In the genomic region with DNA sequence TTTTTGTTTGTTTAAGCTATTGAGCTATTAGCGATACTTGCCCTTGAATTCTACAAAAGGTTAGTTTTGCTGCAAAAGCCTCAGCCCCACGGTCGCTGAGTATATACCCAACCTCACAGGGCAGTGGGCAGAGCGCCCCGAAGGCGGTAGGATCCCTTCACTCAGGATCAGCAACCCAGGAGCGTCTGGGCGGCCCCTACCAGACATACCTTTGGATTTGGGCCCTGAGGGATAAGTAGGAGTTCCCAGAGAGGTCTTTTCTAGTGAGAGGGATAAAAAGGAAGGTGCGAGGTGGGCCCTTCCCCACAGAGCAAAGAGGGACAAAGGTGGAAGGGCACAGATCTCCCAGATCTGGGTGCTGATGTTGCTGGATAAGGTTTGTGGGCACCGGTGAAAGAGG, we compare ENCODE assay signal across 19 cellular contexts. TPM values are rescaled to one million over a fixed set of nuclear protein-coding genes. Genes with fewer than 3 reads are reported as not detected.
DNase-seq lines count a peak whose midpoint lies in the region; ATAC-seq, FAIRE-seq and TF ChIP-seq lines count a peak whose summit lies in the region.
"Had no signal": no experiment of that assay in that cellular context is flagged by ENCODE, and none has a peak within 500 bp of the region (broad histone marks: within the 10 kb centered on the region; RNA-seq: fewer than 3 reads in every experiment).

No MANE protein-coding gene starts in this region.

- POLR2A ChIA-PET in H1 (lab: Charles Lee; ENCODE audit: partially characterized antibody), result interaction anchor here (1.2 to 1.3 kb wide), 2 partner anchors 12 to 13 kb away, joined by 3 to 5 read pairs; no protein-coding TSS in a partner anchor

- H2AFZ ChIP-seq in H1 (ENCODE audit: low read length), result no peak overlapping the region

- intact Hi-C loops in thyroid gland (cut with DNase I), result loop anchor here (10.0 kb wide), 1 partner anchor 116 kb away; no protein-coding TSS in a partner anchor
- intact Hi-C loops in esophagus muscularis mucosa (cut with DNase I), result no loop called here

- H3K79me1 ChIP-seq in H1 (ENCODE audit: low read depth, low read length) (no peaks in the 10 kb centered on the region; the same call in none of the 2 replicates), mesendoderm (ENCODE audit: low read length) (peaks cover 1% of the 10 kb centered on the region)

- H3K36me3 ChIP-seq in H1 (ENCODE audit: control insufficient read depth in 2 of 4, insufficient read depth in 4 of 4, low read length in 3 of 4) (no peaks in the 10 kb centered on the region), mesendoderm (ENCODE audit: control insufficient read depth, insufficient read depth, low read length) (no peaks in the 10 kb centered on the region), thyroid gland (no peaks in the 10 kb centered on the region), esophagus muscularis mucosa (peaks cover 0 to 5% (median 0%) of the 10 kb centered on the region in 4 donors)
- H3K36me3 ChIP-seq: BLaER1 treated with 17β-estradiol and CSF1 and Interleukin-3, amounts not matched to agents 10 nM and 100 nM had no signal

- TF ChIP-seq RAD21 in H1 (IDR thresholded peaks at IDR 0.05 in 1 of 2, conservative IDR thresholded peaks at IDR 0.05 in 1 of 2; ENCODE audit: low read depth in 2 of 2, low read length in 2 of 2), result no peak

- no peak overlapping the region; the same call in 1 of the 2 replicates for H3K18ac ChIP-seq in H1 (ENCODE audit: extremely low read depth, low read length)
- H3K18ac ChIP-seq in mesendoderm (ENCODE audit: low read length), result peak overlapping the region; percentile 9

- no peak overlapping the region for H2BK20ac ChIP-seq in H1 (ENCODE audit: low read length)

- H3K9me3 ChIP-seq in H1 (ENCODE audit: insufficient read depth in 2 of 2, low read depth in 1 of 2, low read length in 1 of 2) (no peaks in the 10 kb centered on the region), thyroid gland (no peaks in the 10 kb centered on the region), esophagus muscularis mucosa (no peaks in the 10 kb centered on the region)
- H3K9me3 ChIP-seq: BLaER1 treated with 17β-estradiol and CSF1 and Interleukin-3, amounts not matched to agents 10 nM and 100 nM had no signal

- H3K4ac ChIP-seq in H1 (replicated peaks; ENCODE audit: insufficient read length, low read depth, low read length) (no peak overlapping the region), mesendoderm (ENCODE audit: low read depth, low read length) (no peak overlapping the region)

- H3K27ac ChIP-seq in H1 (ENCODE audit: low read depth, low read length), result no peak overlapping the region
- H3K27ac ChIP-seq in mesendoderm (ENCODE audit: low read depth, low read length), result no peak overlapping the region
- peak overlapping the region in 2 of 3 donors; percentile 96 to 97 for H3K27ac ChIP-seq in thyroid gland
- no peak overlapping the region for H3K27ac ChIP-seq in esophagus muscularis mucosa (replicated peaks in 1 of 4)
- H3K27ac ChIP-seq: BLaER1 treated with 17β-estradiol and CSF1 and Interleukin-3, amounts not matched to agents 10 nM and 100 nM had no signal

- H3K4me3 ChIP-seq in H1 (ENCODE audit: extremely low read depth in 1 of 4, insufficient read depth in 2 of 4, low read depth in 3 of 4, low read length in 4 of 4), result peak overlapping the region in 1 of 4 experiments; percentile 31; a peak in 1 of 8 replicates
- H3K4me3 ChIP-seq in mesendoderm (ENCODE audit: low read length), result no peak overlapping the region
- no peak overlapping the region for H3K4me3 ChIP-seq in thyroid gland (replicated peaks in 1 of 3)
- H3K4me3 ChIP-seq in esophagus muscularis mucosa, result no peak overlapping the region
- H3K4me3 ChIP-seq: BLaER1 treated with 17β-estradiol and CSF1 and Interleukin-3, amounts not matched to agents 10 nM and 100 nM had no signal

- no peak overlapping the region; a peak in 1 of 7 replicates for H3K9ac ChIP-seq in H1 (replicated peaks in 1 of 4; ENCODE audit: extremely low read depth in 1 of 4, low read depth in 3 of 4, low read length in 3 of 4)
- no peak overlapping the region for H3K9ac ChIP-seq in mesendoderm (ENCODE audit: low read length)
- H3K9ac ChIP-seq: BLaER1 treated with 17β-estradiol and CSF1 and Interleukin-3, amounts not matched to agents 10 nM and 100 nM had no signal

- no peak for ATAC-seq in HG02970 (IDR thresholded peaks at IDR 0.05; ENCODE audit: low FRiP score, unreplicated experiment)
- ATAC-seq: CD8-positive, alpha-beta T cell had no signal

- no peak for TF ChIP-seq EP300 in H1 (IDR thresholded peaks at IDR 0.05; ENCODE audit: borderline replicate concordance in 1 of 2, low read depth in 2 of 2, low read length in 2 of 2)
- no peak for TF ChIP-seq EP300 in esophagus muscularis mucosa (IDR thresholded peaks at IDR 0.05)

- peaks cover 70% of the 10 kb centered on the region for H3K4me1 Mint-ChIP-seq in HFFc6 (ENCODE audit: low read depth)

- no peak for TF ChIP-seq POLR2A in H1 (IDR thresholded peaks at IDR 0.05; ENCODE audit: control extremely low read depth in 1 of 2, low read depth in 2 of 2, low read length in 2 of 2)
- no peak for TF ChIP-seq POLR2A in thyroid gland (IDR thresholded peaks at IDR 0.05)
- no peak for TF ChIP-seq POLR2A in esophagus muscularis mucosa (IDR thresholded peaks at IDR 0.05; ENCODE audit: low read depth)

- no peak overlapping the region for H2BK12ac ChIP-seq in H1 (ENCODE audit: low read depth, low read length)

- peaks cover 10% of the 10 kb centered on the region for H3K36me3 Mint-ChIP-seq in HFFc6 (ENCODE audit: low read depth)
- H3K36me3 Mint-ChIP-seq: CD8-positive, alpha-beta T cell had no signal

- peaks cover 2% of the 10 kb centered on the region; the same call in 1 of the 2 replicates for H3K27me3 Mint-ChIP-seq in HFFc6 (ENCODE audit: insufficient read depth)

- no peak for FAIRE-seq in H1 (lab: Jason Lieb, UNC)
- FAIRE-seq in frontal cortex (lab: Jason Lieb, UNC), result no peak
- FAIRE-seq: GM12892, GM18507 had no signal

- no peak overlapping the region for H2BK120ac ChIP-seq in H1 (replicated peaks; ENCODE audit: low read depth, low read length)
- H2BK120ac ChIP-seq in mesendoderm (ENCODE audit: low read depth, low read length), result no peak overlapping the region

- no peak overlapping the region for H3K56ac ChIP-seq in H1 (replicated peaks; ENCODE audit: insufficient read length, low read depth, low read length)
- no peak overlapping the region for H3K56ac ChIP-seq in mesendoderm (ENCODE audit: low read length)

- peaks cover 0 to 76% of the 10 kb centered on the region in 2 experiments; a peak in 2 of 4 replicates for H3K79me2 ChIP-seq in H1 (ENCODE audit: control insufficient read depth in 1 of 2, insufficient read depth in 2 of 2, low read length in 2 of 2)
- H3K79me2 ChIP-seq in mesendoderm (ENCODE audit: control insufficient read depth, insufficient read depth, low read length), result no peaks in the 10 kb centered on the region

- H3K23me2 ChIP-seq in H1 (ENCODE audit: low read depth, low read length), result peaks cover 3% of the 10 kb centered on the region; the same call in 1 of the 2 replicates

- H2AK5ac ChIP-seq in H1 (ENCODE audit: low read depth, low read length) (no peak overlapping the region), mesendoderm (ENCODE audit: low read length) (no peak overlapping the region)

- H2BK5ac ChIP-seq in H1 (ENCODE audit: low read depth, low read length) (no peak overlapping the region), mesendoderm (ENCODE audit: low read length) (no peak overlapping the region)

- no peak overlapping the region for H4K8ac ChIP-seq in H1 (ENCODE audit: extremely low read depth, insufficient read depth, low read length)
- H4K8ac ChIP-seq in mesendoderm (ENCODE audit: low read depth, low read length), result no peak overlapping the region

- H2BK15ac ChIP-seq in H1 (ENCODE audit: low read length) (no peak overlapping the region), mesendoderm (replicated peaks; ENCODE audit: low read depth) (no peak overlapping the region)

- H3K14ac ChIP-seq in H1 (ENCODE audit: insufficient read length), result no peak overlapping the region

- H3K23ac ChIP-seq in H1 (ENCODE audit: insufficient read length) (no peak overlapping the region), mesendoderm (ENCODE audit: low read length) (no peak overlapping the region)

- H3K4me2 ChIP-seq in H1 (ENCODE audit: insufficient read depth in 1 of 2, low read depth in 2 of 2, low read length in 2 of 2) (peak overlapping the region; percentile 52 to 65), mesendoderm (ENCODE audit: low read length) (no peak overlapping the region)

- no peaks in the 10 kb centered on the region for H3K9me3 Mint-ChIP-seq in HFFc6
- H3K9me3 Mint-ChIP-seq: CD8-positive, alpha-beta T cell had no signal

- DNase-seq in HFFc6, result no peak
- no peak for DNase-seq in H1 (ENCODE audit: low read depth in 1 of 2, low spot score in 2 of 2)
- peak; percentile 46 for DNase-seq in mesendoderm
- DNase-seq in thyroid gland, result no peak
- DNase-seq in frontal cortex (ENCODE audit: low spot score in 2 of 2), result no peak
- DNase-seq in esophagus muscularis mucosa (ENCODE audit: extremely low spot score), result no peak
- DNase-seq: CD8-positive, alpha-beta T cell; DMS53; NCI-H1417 treated with DMSO at 0.1 percent for 48 hours; NCI-H187 treated with DMSO at 0.1 percent for 48 hours; NCI-H226; NCI-H524; NCI-H82; OCI-M1; Right ventricle myocardium superior had no signal

- H4K5ac ChIP-seq in H1 (ENCODE audit: insufficient read length, low read depth, low read length) (peak overlapping the region; percentile 51), mesendoderm (ENCODE audit: low read length) (no peak overlapping the region)

- H3K27me3 ChIP-seq in H1 (replicated peaks in 1 of 4; ENCODE audit: control insufficient read depth in 3 of 4, extremely low read depth in 1 of 4, insufficient read depth in 3 of 4, low read length in 3 of 4) (no peaks in the 10 kb centered on the region), mesendoderm (ENCODE audit: insufficient read depth, low read length, poor library complexity) (no peaks in the 10 kb centered on the region), thyroid gland (no peaks in the 10 kb centered on the region), esophagus muscularis mucosa (no peaks in the 10 kb centered on the region)

- no peak overlapping the region for H3K4me3 Mint-ChIP-seq in HFFc6
- H3K4me3 Mint-ChIP-seq: CD8-positive, alpha-beta T cell had no signal

- whole genome bisulfite sequencing in H1 (ENCODE audit: extremely low coverage in 1 of 2, insufficient coverage in 1 of 2, insufficient read length in 1 of 2, insufficient replicate concordance in 2 of 2, low coverage in 1 of 2, low lambda C conversion rate in 2 of 2, missing lambda C conversion rate in 1 of 2), 2 experiments, result 64% methylated on average over 10 of the region's 10 CpGs; no CpG with 5 or more reads in 1 of the 2 experiments
- no CpG with 5 or more reads among the region's 10 CpGs for WGBS in mesendoderm (ENCODE audit: extremely low coverage, insufficient coverage, low lambda C conversion rate)
- 76 to 84% methylated on average over 10 of the region's 10 CpGs for WGBS in thyroid gland, 2 donors
- 90% methylated on average over 10 of the region's 10 CpGs for WGBS in esophagus muscularis mucosa

- H4K20me1 ChIP-seq in H1 (replicated peaks in 1 of 2; ENCODE audit: control insufficient read depth in 1 of 2, insufficient read depth in 2 of 2, low read length in 2 of 2), result no peaks in the 10 kb centered on the region
- H4K20me1 ChIP-seq: BLaER1 treated with 17β-estradiol and CSF1 and Interleukin-3, amounts not matched to agents 10 nM and 100 nM had no signal

- H3K27ac Mint-ChIP-seq in HFFc6, result peak overlapping the region; percentile 29; the same call in 1 of the 2 replicates
- H3K27ac Mint-ChIP-seq: CD8-positive, alpha-beta T cell had no signal

- CTCF ChIA-PET in H1 (lab: Charles Lee; ENCODE audit: partially characterized antibody), result interaction anchor here (0.5 to 0.9 kb wide), 2 partner anchors 25 to 37 kb away, joined by 3 read pairs; no protein-coding TSS in a partner anchor

- TF ChIP-seq CTCF in HFFc6 (IDR thresholded peaks at IDR 0.05) (no peak), H1 (IDR thresholded peaks at IDR 0.05; ENCODE audit: control extremely low read depth in 1 of 3, insufficient read depth in 1 of 3, low read depth in 1 of 3, low read length in 3 of 3) (no peak), thyroid gland (IDR thresholded peaks at IDR 0.05) (no peak), esophagus muscularis mucosa (IDR thresholded peaks at IDR 0.05) (no peak)

- peak overlapping the region; percentile 93 for H4K91ac ChIP-seq in H1 (replicated peaks; ENCODE audit: insufficient read length, low read length)

- H3K4me1 ChIP-seq in H1 (replicated peaks in 1 of 4; ENCODE audit: control insufficient read depth in 3 of 4, insufficient read depth in 4 of 4, low read length in 3 of 4), result peaks cover 6 to 33% (median 22%) of the 10 kb centered on the region in 4 experiments
- peaks cover 20% of the 10 kb centered on the region for H3K4me1 ChIP-seq in mesendoderm (ENCODE audit: control insufficient read depth, low read depth, low read length)
- H3K4me1 ChIP-seq in thyroid gland, result peaks cover 49 to 59% of the 10 kb centered on the region in 2 donors
- H3K4me1 ChIP-seq in esophagus muscularis mucosa, result peaks cover 9 to 33% (median 21%) of the 10 kb centered on the region in 4 donors

RNA-seq across cellular contexts. Expression of gene SASH1, which starts 6.1 kb away (rescaled TPM):
- 10 to 100 TPM; 66.0 to 91.4 (median 88.4) TPM for total RNA-seq in HFFc6 (2021; fragmentation: NEBNext Ultra II Directional; extraction: Animal tissue kit (Norgen Biotek cat#: 25700))
- total RNA-seq in H1 (2021; fragmentation: NEBNext Ultra II Directional; extraction: Animal tissue kit (Norgen Biotek cat#: 25700)), result 18.0 and 20.2 TPM in 2 replicates
- polyA plus RNA-seq in H1 (2011; rRNA removed), result 6.0 and 6.9 TPM in 2 replicates
- polyA plus RNA-seq in H1 (2011; cell fraction: cytosol; rRNA removed), result 8.0 TPM
- polyA plus RNA-seq in H1 (2011; cell fraction: nucleus; rRNA removed), result 11.8 TPM
- 8.9 to 9.5 TPM (median 9.4 TPM) in 4 replicates for polyA plus RNA-seq in H1 (2012, experiment 1 of 2)
- 1.0 TPM for polyA plus RNA-seq in H1 (2012, experiment 2 of 2)
- polyA plus RNA-seq in H1 (2013, experiment 1 of 2), result 7.6 TPM
- 6.6 TPM for polyA plus RNA-seq in H1 (2013, experiment 2 of 2)
- polyA minus RNA-seq in H1 (2011; rRNA and poly(A)+ RNA removed), result 14.6 and 19.3 TPM in 2 replicates
- polyA minus RNA-seq in H1 (2011; cell fraction: cytosol; rRNA and poly(A)+ RNA removed), result 16.5 TPM
- polyA minus RNA-seq in H1 (2011; cell fraction: nucleus; rRNA and poly(A)+ RNA removed), result 37.0 TPM
- 5.8 TPM for polyA plus RNA-seq in mesendoderm (2013, experiment 1 of 2)
- 6.0 TPM for polyA plus RNA-seq in mesendoderm (2013, experiment 2 of 2)
- total RNA-seq in thyroid gland (100 to 1,000 TPM; 154 to 235 (median 190) TPM), frontal cortex (23.2 TPM), esophagus muscularis mucosa (10 to 100 TPM; 56.5 to 86.6 (median 70.3) TPM)

Comparison
In these comparisons a context has a peak if more than half of its experiments do, and no peak if none do; other contexts are left out.
1. H3K27ac ChIP-seq: peak in thyroid gland (2 of 3); none in H1 (single experiment), mesendoderm (single experiment) and esophagus muscularis mucosa (0 of 4).